9 cellular contexts compared by ENCODE assay signal in the genomic region with DNA sequence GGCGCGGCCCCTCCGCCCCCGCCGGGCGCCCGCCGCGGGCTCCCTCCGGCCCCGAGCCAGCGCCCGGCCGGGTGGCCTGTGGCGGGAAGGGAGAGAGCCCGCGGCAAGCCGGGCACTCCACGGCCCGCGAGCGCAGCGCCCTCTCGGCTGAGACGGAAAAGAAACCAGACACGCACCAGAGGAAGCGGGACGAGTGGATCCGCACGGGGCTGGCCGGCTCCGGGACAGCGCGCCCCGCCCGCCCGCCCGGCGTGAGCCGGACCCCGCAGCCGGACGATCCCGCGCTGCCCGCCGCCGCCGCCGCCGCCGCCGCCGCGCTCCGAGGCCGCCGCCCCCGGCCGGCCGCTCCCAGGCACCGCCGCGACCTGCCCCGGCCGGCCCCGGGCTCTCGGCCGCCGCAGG. TPM values are rescaled to one million over a fixed set of nuclear protein-coding genes. Genes with fewer than 3 reads are reported as not detected.
A peak's percentile ranks its signal among the peaks of the same experiment; 100 is the strongest.
DNase-seq lines count a peak whose midpoint lies in the region; ATAC-seq and TF ChIP-seq lines count a peak whose summit lies in the region.
"Had no signal": no experiment of that assay in that cellular context is flagged by ENCODE, and none has a peak within 500 bp of the region (broad histone marks: within the 10 kb centered on the region; RNA-seq: fewer than 3 reads in every experiment).

No MANE protein-coding gene starts in this region.

- H3K4me2 ChIP-seq in PC-9: no peak overlapping the region

- TF ChIP-seq POLR2A in vagina (IDR thresholded peaks at IDR 0.05): no peak

- H3F3A ChIP-seq in PC-9 (ENCODE audit: insufficient read depth, low read depth): peaks cover 7% of the 10 kb centered on the region; the same call in 1 of the 2 replicates

- H3K27me3 Mint-ChIP-seq in MCF 10A (ENCODE audit: insufficient read depth, unreplicated experiment): no peaks in the 10 kb centered on the region
- H3K27me3 Mint-ChIP-seq in memory B cell: no peaks in the 10 kb centered on the region
- H3K27me3 Mint-ChIP-seq: CD4-positive, alpha-beta T cell had no signal

- CTCF ChIA-PET in PC-9 (lab: Charles Lee): no interaction called here
- CTCF ChIA-PET in MCF 10A (lab: Yijun Ruan, JAX): interaction anchor here (0.8 kb wide), 1 partner anchor 219 kb away, joined by 3 read pairs; no protein-coding TSS in a partner anchor

- H3K4me3 ChIP-seq in PC-9 (peak overlapping the region; percentile 87; the same call in 1 of the 2 replicates), vagina (peak overlapping the region; percentile 85 to 89)

- DNase-seq in NCI-H2227 (lab: John Stamatoyannopoulos, UW; ENCODE audit: unreplicated experiment): peak; percentile 46
- DNase-seq in NCI-H2227 treated with DMSO at 0.1 percent for 48 hours (lab: John Stamatoyannopoulos, UW): no peak
- DNase-seq in PC-9: no peak
- no peak for DNase-seq in MCF 10A (ENCODE audit: unreplicated experiment)
- DNase-seq in memory B cell (ENCODE audit: low spot score in 2 of 2): peak; percentile 6 to 29
- DNase-seq in vagina (ENCODE audit: extremely low spot score in 2 of 2): no peak

- H3K4me1 ChIP-seq in PC-9 (replicated peaks; ENCODE audit: insufficient read depth): peaks cover 25% of the 10 kb centered on the region
- peaks cover 31% of the 10 kb centered on the region for H3K4me1 ChIP-seq in vagina

- no peaks in the 10 kb centered on the region for H3K9me2 ChIP-seq in PC-9 (ENCODE audit: insufficient read depth)

- H3K36me3 Mint-ChIP-seq in MCF 10A (ENCODE audit: insufficient read depth, unreplicated experiment): peaks cover 5% of the 10 kb centered on the region
- no peaks in the 10 kb centered on the region for H3K36me3 Mint-ChIP-seq in memory B cell

- H3K79me2 ChIP-seq in PC-9 (ENCODE audit: low read depth): peaks cover 42% of the 10 kb centered on the region

- H3K4me3 Mint-ChIP-seq in MCF 10A (ENCODE audit: unreplicated experiment) (no peak overlapping the region), memory B cell (peak overlapping the region; percentile 51)

- H3K27me3 ChIP-seq in PC-9 (ENCODE audit: insufficient read depth, low read depth): no peaks in the 10 kb centered on the region
- no peaks in the 10 kb centered on the region for H3K27me3 ChIP-seq in vagina

- H3K36me3 ChIP-seq in PC-9 (ENCODE audit: low read depth): no peaks in the 10 kb centered on the region
- no peaks in the 10 kb centered on the region for H3K36me3 ChIP-seq in vagina

- intact Hi-C loops in PC-9 (cut with micrococcal nuclease; ENCODE audit: unreplicated experiment) (loop anchor here (1.0 to 5.0 kb wide), 5 partner anchors 81 to 359 kb away; a partner anchor contains a TSS), MCF 10A (cut with micrococcal nuclease) (loop anchor here (5.0 kb wide), 3 partner anchors 99 to 359 kb away; no protein-coding TSS in a partner anchor), vagina (cut with DNase I) (loop anchor here (2.0 to 10.0 kb wide), 2 partner anchors 229 to 291 kb away; a partner anchor contains a TSS)

- H3K4me1 Mint-ChIP-seq in MCF 10A (ENCODE audit: insufficient read depth, unreplicated experiment) (no peaks in the 10 kb centered on the region), memory B cell (peaks cover 9% of the 10 kb centered on the region)

- BruUV-seq in PC-9 (replicated peaks; lab: Mats Ljungman, UMichigan) (no TSS peak), MCF 10A (replicated peaks; lab: Mats Ljungman, UMichigan) (no TSS peak)

- H4K20me1 ChIP-seq in PC-9 (ENCODE audit: insufficient read depth): no peaks in the 10 kb centered on the region

- H3K27ac Mint-ChIP-seq in MCF 10A (ENCODE audit: low read depth, unreplicated experiment) (peak overlapping the region; percentile 54), memory B cell (no peak overlapping the region)

- POLR2A ChIA-PET in PC-9 (lab: Charles Lee; ENCODE audit: unreplicated experiment) (interaction anchor here (0.5 to 1.5 kb wide), 4 partner anchors 97 to 293 kb away, joined by 3 to 5 read pairs (median 3); a partner anchor contains a TSS), MCF 10A (lab: Yijun Ruan, JAX) (interaction anchor here (0.6 to 3.7 kb wide), 20 partner anchors 9 to 338 kb away, joined by 3 to 28 read pairs (median 5); a partner anchor contains a TSS)

- H3K9me3 Mint-ChIP-seq in MCF 10A (ENCODE audit: unreplicated experiment) (no peaks in the 10 kb centered on the region), memory B cell (no peaks in the 10 kb centered on the region)
- H3K9me3 Mint-ChIP-seq: CD4-positive, alpha-beta T cell had no signal

- H3K9me3 ChIP-seq in PC-9 (ENCODE audit: insufficient read depth, low read depth) (no peaks in the 10 kb centered on the region), vagina (no peaks in the 10 kb centered on the region)

- TF ChIP-seq CTCF in PC-9 (conservative IDR thresholded peaks at IDR 0.05) (no peak), MCF 10A (IDR thresholded peaks at IDR 0.05; ENCODE audit: unreplicated experiment) (no peak), vagina (IDR thresholded peaks at IDR 0.05) (no peak)

- H3K27ac ChIP-seq in PC-9: no peak overlapping the region
- peak overlapping the region; percentile 95 for H3K27ac ChIP-seq in vagina

- peak; percentile 27 for ATAC-seq in HG02642 (IDR thresholded peaks at IDR 0.05; ENCODE audit: poor library complexity, unreplicated experiment)
- no peak for ATAC-seq in memory B cell (ENCODE audit: low read depth)
- ATAC-seq in HG03378 (IDR thresholded peaks at IDR 0.05; ENCODE audit: unreplicated experiment): no peak

- no peak overlapping the region for H2AFZ ChIP-seq in PC-9

RNA-seq across cellular contexts. Expression of a gene that starts 0.3 kb away (rescaled TPM):
- total RNA-seq in PC-9 (2021): 93.1 and 115 TPM in 2 replicates
- 75.4 and 85.1 TPM in 2 replicates for total RNA-seq in MCF 10A (2022)
- total RNA-seq in vagina: 43.0 TPM

Comparison
In these comparisons a context has a peak if more than half of its experiments do, and no peak if none do; other contexts are left out.
1. DNase-seq: peak in NCI-H2227 (single experiment) and memory B cell (2 of 2); none in NCI-H2227 treated with DMSO at 0.1 percent for 48 hours (single experiment), PC-9 (0 of 2), MCF 10A (single experiment) and vagina (0 of 2).